ENCODE assay signal across 8 cellular contexts in genomic region chr2:195658541-195658890, GRCh38. TPM values are rescaled to one million over a fixed set of nuclear protein-coding genes. Genes with fewer than 3 reads are reported as not detected.
DNase-seq lines count a peak whose midpoint lies in the region; ATAC-seq and TF ChIP-seq lines count a peak whose summit lies in the region.

No MANE protein-coding gene starts in this region.

- no peak overlapping the region for H2AFZ ChIP-seq in OCI-LY1 (ENCODE audit: low read length)

- H3F3A ChIP-seq in OCI-LY1 (ENCODE audit: insufficient read depth, low read length) = peaks cover 7% of the 10 kb centered on the region; the same call in 1 of the 2 replicates

- no peaks in the 10 kb centered on the region for H3K9me2 ChIP-seq in OCI-LY1 (ENCODE audit: low read depth, low read length)

- H3K27me3 ChIP-seq in A673 (replicated peaks; ENCODE audit: insufficient read depth, low read depth, low read length, poor library complexity) (no peaks in the 10 kb centered on the region), OCI-LY1 (ENCODE audit: insufficient read depth, low read length) (no peaks in the 10 kb centered on the region), lower lobe of right lung (ENCODE audit: low read depth) (no peaks in the 10 kb centered on the region), upper lobe of right lung (no peaks in the 10 kb centered on the region)

- BruUV-seq in A673 (replicated peaks; lab: Mats Ljungman, UMichigan) = no TSS peak
- BruUV-seq in MCF 10A (replicated peaks; lab: Mats Ljungman, UMichigan) = no TSS peak

- H3K36me3 ChIP-seq in A673 (ENCODE audit: insufficient read depth, low read length, poor library complexity, severe bottlenecking) (no peaks in the 10 kb centered on the region), OCI-LY1 (ENCODE audit: insufficient read depth, low read length) (no peaks in the 10 kb centered on the region), lower lobe of right lung (no peaks in the 10 kb centered on the region), upper lobe of right lung (no peaks in the 10 kb centered on the region)

- peak overlapping the region; percentile 93 for H3K27ac Mint-ChIP-seq in MCF 10A (ENCODE audit: low read depth, unreplicated experiment)

- H3K79me2 ChIP-seq in OCI-LY1 (ENCODE audit: insufficient read depth, low read length) = peaks cover 8% of the 10 kb centered on the region

- peak overlapping the region; percentile 81 for H3K4me3 Mint-ChIP-seq in MCF 10A (ENCODE audit: unreplicated experiment)

- H3K9me3 ChIP-seq in A673 (ENCODE audit: low read depth, low read length, poor library complexity, severe bottlenecking) (no peaks in the 10 kb centered on the region), OCI-LY1 (ENCODE audit: low read length) (no peaks in the 10 kb centered on the region), lower lobe of right lung (no peaks in the 10 kb centered on the region), upper lobe of right lung (no peaks in the 10 kb centered on the region)

- intact Hi-C loops in A673 (cut with micrococcal nuclease; ENCODE audit: unreplicated experiment) (loop anchor here (5.0 kb wide), 1 partner anchor 86 kb away; no protein-coding TSS in a partner anchor), MCF 10A (cut with micrococcal nuclease) (loop anchor here (2.0 to 5.0 kb wide), 4 partner anchors 138 to 786 kb away; partner anchors contain the start of gene DNAH7), lower lobe of right lung (cut with DNase I) (loop anchor here (5.0 kb wide), 1 partner anchor 161 kb away; no protein-coding TSS in a partner anchor), upper lobe of right lung (cut with DNase I) (no loop called here)

- H3K9me3 Mint-ChIP-seq in MCF 10A (ENCODE audit: unreplicated experiment) = no peaks in the 10 kb centered on the region

- CTCF ChIA-PET in A673 (lab: Charles Lee) (no interaction called here), MCF 10A (lab: Yijun Ruan, JAX) (interaction anchor here (1.0 to 2.8 kb wide), 2 partner anchors 83 to 138 kb away, joined by 3 to 46 read pairs; no protein-coding TSS in a partner anchor)

- H3K9ac ChIP-seq in OCI-LY1 (ENCODE audit: low read length) = peak overlapping the region; percentile 83

- DNase-seq in A673 (ENCODE audit: low spot score) (peak; percentile 59), GM12864 (ENCODE audit: low read depth) (no peak), MCF 10A (ENCODE audit: unreplicated experiment) (peak; percentile 85), lower lobe of right lung (no peak), upper lobe of right lung (no peak), activated gamma-delta T cell (lab: John Stamatoyannopoulos, UW) (no peak), NK-92 (lab: John Stamatoyannopoulos, UW; ENCODE audit: unreplicated experiment) (no peak)

- ATAC-seq in lower lobe of right lung (peak in 1 of 2 donors; percentile 17), upper lobe of right lung (no peak)

- H3K36me3 Mint-ChIP-seq in MCF 10A (ENCODE audit: insufficient read depth, unreplicated experiment) = peaks cover 29% of the 10 kb centered on the region

- H3K27me3 Mint-ChIP-seq in MCF 10A (ENCODE audit: insufficient read depth, unreplicated experiment) = no peaks in the 10 kb centered on the region

- H3K4me1 ChIP-seq in A673 (ENCODE audit: insufficient read depth, low read length, poor library complexity, severe bottlenecking) (peaks cover 14% of the 10 kb centered on the region), OCI-LY1 (ENCODE audit: insufficient read depth, low read length, severe bottlenecking) (peaks cover 32% of the 10 kb centered on the region), lower lobe of right lung (peaks cover 26% of the 10 kb centered on the region), upper lobe of right lung (peaks cover 40% of the 10 kb centered on the region)

- TF ChIP-seq CTCF in A673 (conservative IDR thresholded peaks at IDR 0.05; ENCODE audit: low read depth, low read length) (no peak), GM12864 (IDR thresholded peaks at IDR 0.05; ENCODE audit: low read depth, low read length, missing control alignments) (no peak), OCI-LY1 (IDR thresholded peaks at IDR 0.05; ENCODE audit: low read length) (no peak), MCF 10A (IDR thresholded peaks at IDR 0.05; ENCODE audit: unreplicated experiment) (no peak), lower lobe of right lung (IDR thresholded peaks at IDR 0.05) (no peak), upper lobe of right lung (IDR thresholded peaks at IDR 0.05) (no peak)

- peak overlapping the region; percentile 93 for H3K27ac ChIP-seq in A673 (ENCODE audit: low read depth, low read length, poor library complexity, severe bottlenecking)
- H3K27ac ChIP-seq in OCI-LY1 (ENCODE audit: low read depth, low read length, poor library complexity, severe bottlenecking) = peak overlapping the region; percentile 46
- peak overlapping the region; percentile 99 for H3K27ac ChIP-seq in lower lobe of right lung
- H3K27ac ChIP-seq in upper lobe of right lung = peak overlapping the region; percentile 98

- H3K4me3 ChIP-seq in A673 (ENCODE audit: low read depth, low read length, poor library complexity, severe bottlenecking) = peak overlapping the region; percentile 88
- H3K4me3 ChIP-seq in GM12864 (ENCODE audit: low read depth, low read length) = peak overlapping the region; percentile 79
- H3K4me3 ChIP-seq in OCI-LY1 (ENCODE audit: low read depth, low read length, poor library complexity, severe bottlenecking) = peak overlapping the region; percentile 90
- H3K4me3 ChIP-seq in lower lobe of right lung = peak overlapping the region; percentile 86
- H3K4me3 ChIP-seq in upper lobe of right lung = peak overlapping the region; percentile 89

- peaks cover 13% of the 10 kb centered on the region for H3K4me1 Mint-ChIP-seq in MCF 10A (ENCODE audit: insufficient read depth, unreplicated experiment)

- H3K4me2 ChIP-seq in OCI-LY1 (ENCODE audit: low read length) = peak overlapping the region; percentile 89

- POLR2A ChIA-PET in A673 (lab: Charles Lee; ENCODE audit: low non-redundant PET) (no interaction called here), MCF 10A (lab: Yijun Ruan, JAX) (interaction anchor here (0.7 to 5.6 kb wide), 9 partner anchors 14 to 337 kb away, joined by 3 to 107 read pairs (median 7); no protein-coding TSS in a partner anchor)

- H4K20me1 ChIP-seq in OCI-LY1 (ENCODE audit: insufficient read depth, low read length) = no peaks in the 10 kb centered on the region

RNA-seq across cellular contexts. Expression of gene SLC39A10, which starts 1.5 kb away (rescaled TPM):
- total RNA-seq in A673 (2021) (42.3 and 58.2 TPM in 2 replicates), MCF 10A (2022) (47.8 and 59.8 TPM in 2 replicates), lower lobe of right lung (37.2 TPM), upper lobe of right lung (29.4 TPM)

Comparison
In these comparisons a context has a peak if more than half of its experiments do, and no peak if none do; other contexts are left out.
1. DNase-seq: peak in A673 (single experiment) and MCF 10A (single experiment); none in GM12864 (single experiment), lower lobe of right lung (single experiment), upper lobe of right lung (single experiment), activated gamma-delta T cell (single experiment) and NK-92 (single experiment).
2. H3K27ac ChIP-seq: peak in every context shown above with its lines; median percentile 99 in lower lobe of right lung; 98 in upper lobe of right lung; 93 in A673; 46 in OCI-LY1.
3. Peak in every context shown above with its lines, with median percentiles within 50 percentile points of each other: H3K4me3 ChIP-seq.